In the genomic region with DNA sequence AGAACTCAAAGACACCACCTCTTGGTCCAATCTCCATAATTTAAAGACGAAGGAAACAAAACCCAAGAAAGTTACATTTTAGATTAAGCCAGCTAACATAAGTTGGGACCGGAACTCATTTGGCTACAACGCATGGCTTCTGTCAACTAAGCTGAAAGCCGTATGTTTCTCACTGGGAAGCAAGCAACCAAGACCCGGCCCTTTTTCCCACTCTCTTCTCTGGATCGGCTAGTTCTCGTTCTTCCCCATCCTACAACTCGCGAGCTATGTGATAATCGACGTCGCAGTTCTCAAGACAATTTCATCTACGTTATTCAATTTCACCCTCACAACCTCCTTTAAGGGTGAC, we compare ENCODE assay signal across 7 cellular contexts. TPM values are rescaled to one million over a fixed set of nuclear protein-coding genes. Genes with fewer than 3 reads are reported as not detected.
DNase-seq lines count a peak whose midpoint lies in the region; ATAC-seq, FAIRE-seq and TF ChIP-seq lines count a peak whose summit lies in the region.

No MANE protein-coding gene starts in this region.

- peak overlapping the region; percentile 92 for H3K4me2 ChIP-seq in astrocyte (ENCODE audit: low read length)

- H3K27me3 ChIP-seq in astrocyte (ENCODE audit: insufficient read depth, low read length) (no peaks in the 10 kb centered on the region), thoracic aorta (replicated peaks; ENCODE audit: insufficient read depth) (no peaks in the 10 kb centered on the region)

- H3K27me3 Mint-ChIP-seq in astrocyte (ENCODE audit: low read depth, unreplicated experiment), result no peaks in the 10 kb centered on the region

- H4K20me1 ChIP-seq in astrocyte (ENCODE audit: insufficient read depth, low read length), result peaks cover 33% of the 10 kb centered on the region

- peaks cover 57% of the 10 kb centered on the region for H3K79me2 ChIP-seq in astrocyte (ENCODE audit: insufficient read depth, low read length)

- intact Hi-C loops in kidney (cut with DNase I), result no loop called here

- peaks cover 14% of the 10 kb centered on the region for H3K36me3 ChIP-seq in astrocyte (ENCODE audit: insufficient read depth, low read length)
- H3K36me3 ChIP-seq in kidney (ENCODE audit: control insufficient read depth in 1 of 2, insufficient read depth in 2 of 2, low read length in 2 of 2), result peaks cover 0 to under 1% of the 10 kb centered on the region in 2 donors
- peaks cover 2% of the 10 kb centered on the region for H3K36me3 ChIP-seq in thoracic aorta

- FAIRE-seq in astrocyte (lab: Jason Lieb, UNC), result no peak
- no peak for FAIRE-seq in kidney (lab: Jason Lieb, UNC)

- H3K9me3 Mint-ChIP-seq in astrocyte (ENCODE audit: unreplicated experiment), result no peaks in the 10 kb centered on the region

- H3K27ac ChIP-seq in astrocyte (ENCODE audit: low read depth, low read length) (peak overlapping the region; percentile 95), kidney (ENCODE audit: low read depth in 2 of 2, low read length in 2 of 2) (peak overlapping the region; percentile 93 to 99), thoracic aorta (peak overlapping the region; percentile 92 to 94)

- H3K4me1 Mint-ChIP-seq in astrocyte (ENCODE audit: low read depth, unreplicated experiment), result peaks cover 10% of the 10 kb centered on the region

- TF ChIP-seq CTCF in GM12864 (IDR thresholded peaks at IDR 0.05; ENCODE audit: low read depth, low read length, missing control alignments) (no peak), astrocyte (IDR thresholded peaks at IDR 0.05; ENCODE audit: insufficient read depth, low read depth, low read length) (no peak), kidney (IDR thresholded peaks at IDR 0.05; ENCODE audit: borderline replicate concordance, extremely low read depth, insufficient read depth) (no peak), thoracic aorta (IDR thresholded peaks at IDR 0.05) (no peak)

- DNase-seq in GM12864 (ENCODE audit: low read depth) (no peak), HT1080 (ENCODE audit: low read depth) (peak; percentile 8), astrocyte (ENCODE audit: low read depth) (peak; percentile 34), kidney (no peak), thoracic aorta (ENCODE audit: low spot score) (no peak)

- H3K4me3 Mint-ChIP-seq in astrocyte (ENCODE audit: unreplicated experiment), result peak overlapping the region; percentile 100

- H3K4me1 ChIP-seq in astrocyte (ENCODE audit: insufficient read depth, low read length), result peaks cover 27% of the 10 kb centered on the region
- H3K4me1 ChIP-seq in kidney (ENCODE audit: control insufficient read depth in 1 of 2, insufficient read depth in 1 of 2, low read depth in 1 of 2, low read length in 2 of 2), result peaks cover 12 to 18% of the 10 kb centered on the region in 2 donors
- peaks cover 21 to 27% of the 10 kb centered on the region in 2 donors for H3K4me1 ChIP-seq in thoracic aorta (ENCODE audit: control insufficient read depth in 1 of 2, low read depth in 2 of 2)

- ATAC-seq in thoracic aorta (ENCODE audit: insufficient number of reproducible peaks, low FRiP score, low read depth) (no peak), GM18505 (IDR thresholded peaks at IDR 0.05; ENCODE audit: unreplicated experiment) (no peak), GM18858 (IDR thresholded peaks at IDR 0.05; ENCODE audit: unreplicated experiment) (no peak)

- H3K4me3 ChIP-seq in GM12864 (ENCODE audit: low read depth, low read length) (peak overlapping the region; percentile 94), astrocyte (ENCODE audit: insufficient read depth, low read depth, low read length) (peak overlapping the region; percentile 94), kidney (ENCODE audit: low read length in 2 of 2) (peak overlapping the region; percentile 97 to 99), thoracic aorta (peak overlapping the region; percentile 93)

- H3K36me3 Mint-ChIP-seq in astrocyte (ENCODE audit: low read depth, unreplicated experiment), result no peaks in the 10 kb centered on the region

- H2AFZ ChIP-seq in astrocyte (ENCODE audit: low read depth, low read length), result peak overlapping the region; percentile 80

- peak overlapping the region; percentile 99 for H3K27ac Mint-ChIP-seq in astrocyte (ENCODE audit: unreplicated experiment)

- TF ChIP-seq POLR2A in GM18505 (IDR thresholded peaks at IDR 0.05; ENCODE audit: borderline replicate concordance, extremely low read depth, insufficient read depth, insufficient read length), result no peak

- H3K9me3 ChIP-seq in astrocyte (ENCODE audit: insufficient read depth, low read depth, low read length) (no peaks in the 10 kb centered on the region), kidney (ENCODE audit: control insufficient read depth in 1 of 2, low read length in 2 of 2) (no peaks in the 10 kb centered on the region), thoracic aorta (no peaks in the 10 kb centered on the region)

- H3K9ac ChIP-seq in astrocyte (ENCODE audit: low read length), result peak overlapping the region; percentile 99
- H3K9ac ChIP-seq in kidney (ENCODE audit: low read length in 2 of 2), result peak overlapping the region; percentile 98 to 99

RNA-seq across cellular contexts. Expression of a gene that starts 0.6 kb away (rescaled TPM):
- total RNA-seq in HT1080 (2014; rRNA removed; shearing (Covaris generic)), result 342 and 347 TPM in 2 replicates
- 354 and 377 TPM in 2 replicates for polyA plus RNA-seq in HT1080 (2015; cell fraction: cytosol; rRNA removed)
- 453 and 528 TPM in 2 replicates for polyA plus RNA-seq in HT1080 (2015; cell fraction: nucleus; rRNA removed)
- total RNA-seq in astrocyte (187 and 198 TPM in 2 replicates), kidney (101 TPM), thoracic aorta (100 to 1,000 TPM in 1 of 2 donors, 10 to 100 TPM in 1; 76.9 to 110 TPM)
- polyA plus RNA-seq in kidney (ENCODE audit: insufficient read depth, low read depth, low replicate concordance), result 119 TPM

RNA-seq across cellular contexts. Expression of a gene that starts 48.4 kb away (rescaled TPM):
- total RNA-seq in HT1080 (2014; rRNA removed; shearing (Covaris generic)), result 40.4 and 43.3 TPM in 2 replicates
- 35.6 and 42.4 TPM in 2 replicates for polyA plus RNA-seq in HT1080 (2015; cell fraction: cytosol; rRNA removed)
- 39.8 and 44.6 TPM in 2 replicates for polyA plus RNA-seq in HT1080 (2015; cell fraction: nucleus; rRNA removed)
- total RNA-seq in astrocyte (25.5 and 30.3 TPM in 2 replicates), kidney (35.8 TPM), thoracic aorta (10 to 100 TPM; 34.5 to 38.9 TPM)
- polyA plus RNA-seq in kidney (ENCODE audit: insufficient read depth, low read depth, low replicate concordance), result 17.8 TPM

RNA-seq across cellular contexts. Expression of a gene that starts 53.7 kb away (rescaled TPM):
- total RNA-seq in HT1080 (2014; rRNA removed; shearing (Covaris generic)), result 20.7 and 21.1 TPM in 2 replicates
- polyA plus RNA-seq in HT1080 (2015; cell fraction: cytosol; rRNA removed), result 28.2 and 29.1 TPM in 2 replicates
- polyA plus RNA-seq in HT1080 (2015; cell fraction: nucleus; rRNA removed), result 21.9 and 28.0 TPM in 2 replicates
- 11.8 and 12.7 TPM in 2 replicates for total RNA-seq in astrocyte
- total RNA-seq in kidney, result 16.0 TPM
- 24.0 TPM for polyA plus RNA-seq in kidney (ENCODE audit: insufficient read depth, low read depth, low replicate concordance)
- total RNA-seq in thoracic aorta, result 10 to 100 TPM; 11.4 to 17.6 TPM

RNA-seq across cellular contexts. Expression of a gene that starts 57.6 kb away (rescaled TPM):
- 3.5 and 5.6 TPM in 2 replicates for total RNA-seq in HT1080 (2014; rRNA removed; shearing (Covaris generic))
- 12.4 and 14.0 TPM in 2 replicates for polyA plus RNA-seq in HT1080 (2015; cell fraction: cytosol; rRNA removed)
- 4.1 and 5.4 TPM in 2 replicates for polyA plus RNA-seq in HT1080 (2015; cell fraction: nucleus; rRNA removed)
- total RNA-seq in astrocyte, result 67.3 and 75.2 TPM in 2 replicates
- 12.7 TPM for total RNA-seq in kidney
- polyA plus RNA-seq in kidney (ENCODE audit: insufficient read depth, low read depth, low replicate concordance), result 5.4 TPM
- 10 to 100 TPM; 20.3 to 41.2 TPM for total RNA-seq in thoracic aorta

Comparison
In these comparisons a context has a peak if more than half of its experiments do, and no peak if none do; other contexts are left out.
1. DNase-seq: peak in HT1080 (single experiment) and astrocyte (single experiment); none in GM12864 (single experiment), kidney (single experiment) and thoracic aorta (single experiment).
2. Peak in every context shown above with its lines, with median percentiles within 50 percentile points of each other: H3K4me3 ChIP-seq and H3K27ac ChIP-seq.